18 cellular contexts compared by ENCODE assay signal in genomic region chr2:35997488-35997887, GRCh38.
"Had no signal": no experiment of that assay in that cellular context is flagged by ENCODE, and none has a peak within 500 bp of the region (broad histone marks: within the 10 kb centered on the region; RNA-seq: fewer than 3 reads in every experiment).

No MANE protein-coding gene starts in this region.

- H3K27me3 ChIP-seq: right lobe of liver, upper lobe of left lung had no signal

- H3K4me3 ChIP-seq: lower lobe of right lung, right lobe of liver, SK-N-MC, skin epidermis, upper lobe of left lung had no signal

- H3K9me3 ChIP-seq: lower lobe of right lung, right lobe of liver, upper lobe of left lung had no signal

- H3K4me3 Mint-ChIP-seq: activated B cell treated with CpG ODN at 0.5 μM for 24 hours; activated naive CD8-positive, alpha-beta T cell treated with anti-CD3 and anti-CD28 coated beads, Interleukin-2, amount 10 ng/mL, durations not matched to agents 7 days and 5 days; immature natural killer cell; naive B cell; neural crest cell; T-helper 17 cell had no signal

- H3K36me3 Mint-ChIP-seq: activated naive CD8-positive, alpha-beta T cell treated with anti-CD3 and anti-CD28 coated beads, Interleukin-2, amount 10 ng/mL, durations not matched to agents 7 days and 5 days; naive B cell had no signal

- H3K27me3 Mint-ChIP-seq: activated B cell treated with CpG ODN at 0.5 μM for 24 hours had no signal

- H3K36me3 ChIP-seq: lower lobe of right lung, right lobe of liver, upper lobe of left lung had no signal

- ATAC-seq: left lobe of liver, lower lobe of right lung, right lobe of liver, T-helper 17 cell had no signal

- H3K9me3 Mint-ChIP-seq: activated B cell treated with CpG ODN at 0.5 μM for 24 hours had no signal

- H3K27ac ChIP-seq: lower lobe of right lung, right lobe of liver, SK-N-MC, skin epidermis, upper lobe of left lung had no signal

- H3K4me1 Mint-ChIP-seq: activated B cell treated with CpG ODN at 0.5 μM for 24 hours; activated naive CD8-positive, alpha-beta T cell treated with anti-CD3 and anti-CD28 coated beads, Interleukin-2, amount 10 ng/mL, durations not matched to agents 7 days and 5 days; immature natural killer cell; naive B cell; T-helper 17 cell had no signal

- H3K4me1 ChIP-seq: lower lobe of right lung, right lobe of liver, upper lobe of left lung had no signal

- FAIRE-seq: endometrium had no signal

- H3K27ac Mint-ChIP-seq: activated B cell treated with CpG ODN at 0.5 μM for 24 hours; activated naive CD8-positive, alpha-beta T cell treated with anti-CD3 and anti-CD28 coated beads, Interleukin-2, amount 10 ng/mL, durations not matched to agents 7 days and 5 days; immature natural killer cell; naive B cell; T-helper 17 cell had no signal

- DNase-seq: activated B cell treated with CpG ODN at 0.5 μM for 24 hours; activated naive CD8-positive, alpha-beta T cell treated with anti-CD3 and anti-CD28 coated beads, Interleukin-2, amount 10 ng/mL, durations not matched to agents 7 days and 5 days; foreskin melanocyte; immature natural killer cell; lower lobe of right lung; naive B cell; posterior cingulate gyrus; right lobe of liver; stimulated activated CD8-positive, alpha-beta memory T cell treated with anti-CD3 and anti-CD28 coated beads, Interleukin-4, amount 100 ng/mL, for 48 hours; stimulated activated naive CD4-positive, alpha-beta T cell; SW 1271; T-helper 17 cell; upper lobe of left lung had no signal
